In the genomic region with DNA sequence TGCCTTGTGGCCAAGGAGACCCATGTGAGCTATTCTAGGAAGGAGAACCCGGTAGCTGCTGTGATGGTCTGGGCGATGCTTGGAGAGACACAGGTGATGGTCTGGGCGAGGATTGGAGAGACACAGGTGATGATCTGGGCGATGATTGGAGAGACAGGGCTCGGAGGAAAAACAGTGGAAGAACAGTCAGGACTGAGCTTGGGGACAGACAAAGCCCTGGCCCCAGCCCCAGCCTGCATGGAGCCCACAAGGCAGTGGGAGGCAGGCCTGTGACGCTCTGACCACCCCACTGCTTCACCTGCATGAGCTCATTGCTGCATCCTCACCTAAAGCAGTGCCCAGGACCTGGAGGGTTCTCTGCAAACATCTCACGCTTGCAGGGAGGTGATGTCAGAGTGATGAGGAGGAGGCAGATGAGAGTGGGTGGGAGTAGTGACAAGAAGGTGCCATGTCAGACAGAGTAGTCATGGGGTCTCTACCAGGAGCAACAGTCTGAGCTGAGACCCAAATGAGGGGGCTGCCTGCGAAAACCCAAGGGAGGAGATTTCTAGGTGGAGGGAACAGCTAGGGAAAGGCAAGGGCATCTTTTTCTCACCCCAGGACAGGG, we compare ENCODE assay signal across 26 cellular contexts. TPM values are rescaled to one million over a fixed set of nuclear protein-coding genes. Genes with fewer than 3 reads are reported as not detected.
"Had no signal": no experiment of that assay in that cellular context is flagged by ENCODE, and none has a peak within 500 bp of the region (broad histone marks: within the 10 kb centered on the region; RNA-seq: fewer than 3 reads in every experiment).

No MANE protein-coding gene starts in this region.

- H3K27me3 ChIP-seq: SJSA1 had no signal

- H3K27ac Mint-ChIP-seq: IgD-negative memory B cell had no signal

- DNase-seq: Kasumi-1, MM.1S, NCI-H1092 treated with DMSO at 0.1 percent for 48 hours, NCI-H1436, NCI-H187, NCI-H2029, NCI-H2081 treated with DMSO at 0.1 percent for 48 hours, NCI-H2171, NCI-H226, NCI-H446, NCI-H510A, NCI-H524 treated with DMSO at 0.1 percent for 48 hours, NCI-H69, NCI-H774, Right ventricle myocardium superior, RPMI8226, SIG-M5 had no signal

- H3K36me3 ChIP-seq: SJSA1 had no signal

- H3K9me3 ChIP-seq: SJSA1 had no signal

- H3K27ac ChIP-seq: HL-60, KMS-11, SJSA1, SK-N-MC had no signal

- FAIRE-seq: HTR-8/SVneo, K562, RCC 7860 had no signal

- H3K4me3 Mint-ChIP-seq: IgD-negative memory B cell had no signal

- H3K4me2 ChIP-seq: KMS-11 had no signal

- H3K4me3 ChIP-seq: K562, SJSA1, SK-N-MC had no signal

- H3K4me1 ChIP-seq: SJSA1 had no signal

- H3K9ac ChIP-seq: KMS-11 had no signal

RNA-seq across cellular contexts. Expression of a gene that starts 35.9 kb away (rescaled TPM):
- total RNA-seq: K562, M059J, Right ventricle myocardium superior, SJSA1 had no signal
- polyA plus RNA-seq: IgD-negative memory B cell, K562 had no signal
